Comparison of ENCODE assay signal across 17 cellular contexts in the genomic region with DNA sequence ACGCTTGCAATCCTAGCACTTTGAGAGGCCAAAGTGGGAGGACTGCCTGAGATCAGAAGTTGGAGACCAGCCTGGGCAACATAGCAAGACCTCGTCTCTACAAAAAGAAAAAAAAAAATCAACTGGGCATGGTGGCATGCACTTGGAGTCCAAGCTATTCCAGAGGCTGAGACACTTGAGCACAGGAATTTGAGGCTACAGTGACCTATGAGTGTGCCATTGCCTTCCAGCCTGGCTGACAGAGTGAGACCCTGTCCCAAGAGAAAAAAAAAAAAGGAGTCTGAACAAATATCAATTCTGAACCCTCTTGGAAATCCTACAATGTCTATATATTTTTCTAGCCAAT.
"Had no signal": no experiment of that assay in that cellular context is flagged by ENCODE, and none has a peak within 500 bp of the region (broad histone marks: within the 10 kb centered on the region; RNA-seq: fewer than 3 reads in every experiment).

No MANE protein-coding gene starts in this region.

- H3K9me3 Mint-ChIP-seq: activated naive CD4-positive, alpha-beta T cell treated with anti-CD3 and anti-CD28 coated beads, Interleukin-2, amount 50 U/mL, for 24 hours; activated T-cell treated with anti-CD3 and anti-CD28 coated beads, Interleukin-2, amount 50 U/mL, for 72 hours; effector memory CD8-positive, alpha-beta T cell; naive B cell; neural crest cell; stimulated activated naive CD8-positive, alpha-beta T cell treated with anti-CD3 and anti-CD28 coated beads, Interleukin-15, Interleukin-2, amounts not matched to agents 100 ng/mL and 50 ng/mL, for 24 hours had no signal

- H3K27ac ChIP-seq: esophagus squamous epithelium, prostate gland, upper lobe of left lung, WERI-Rb-1 had no signal

- H3K4me1 ChIP-seq: esophagus squamous epithelium, prostate gland, upper lobe of left lung had no signal

- H3K4me1 Mint-ChIP-seq: activated naive CD4-positive, alpha-beta T cell treated with anti-CD3 and anti-CD28 coated beads, Interleukin-2, amount 50 U/mL, for 24 hours; naive B cell; neural crest cell; T-helper 17 cell had no signal

- H3K27me3 ChIP-seq: esophagus squamous epithelium, upper lobe of left lung had no signal

- H3K27me3 Mint-ChIP-seq: effector memory CD8-positive, alpha-beta T cell; naive B cell; stimulated activated naive CD8-positive, alpha-beta T cell treated with anti-CD3 and anti-CD28 coated beads, Interleukin-15, Interleukin-2, amounts not matched to agents 100 ng/mL and 50 ng/mL, for 24 hours had no signal

- DNase-seq: activated CD4-positive, alpha-beta T cell treated with anti-CD3 and anti-CD28 coated beads for 1 hour; activated gamma-delta T cell; activated T-cell treated with anti-CD3 and anti-CD28 coated beads, Interleukin-2, amount 50 U/mL, for 72 hours; effector memory CD8-positive, alpha-beta T cell; esophagus squamous epithelium; hippocampal formation; left colon; naive B cell; stimulated activated CD4-positive, alpha-beta T cell treated with anti-CD3 and anti-CD28 coated beads, Interleukin-12 subunit alpha, Interleukin-12 subunit beta, amount 100 ng/mL, for 4 hours; stimulated activated CD4-positive, alpha-beta T cell treated with anti-CD3 and anti-CD28 coated beads, Interleukin-1b, Interleukin-23, amount 100 ng/mL, for 48 hours; T-helper 17 cell; upper lobe of left lung; WERI-Rb-1 had no signal

- H3K4me3 Mint-ChIP-seq: activated naive CD4-positive, alpha-beta T cell treated with anti-CD3 and anti-CD28 coated beads, Interleukin-2, amount 50 U/mL, for 24 hours; activated T-cell treated with anti-CD3 and anti-CD28 coated beads, Interleukin-2, amount 50 U/mL, for 72 hours; effector memory CD8-positive, alpha-beta T cell; naive B cell; neural crest cell; stimulated activated naive CD8-positive, alpha-beta T cell treated with anti-CD3 and anti-CD28 coated beads, Interleukin-15, Interleukin-2, amounts not matched to agents 100 ng/mL and 50 ng/mL, for 24 hours; T-helper 17 cell had no signal

- H3K4me3 ChIP-seq: esophagus squamous epithelium, prostate gland, upper lobe of left lung had no signal

- H3K27ac Mint-ChIP-seq: activated naive CD4-positive, alpha-beta T cell treated with anti-CD3 and anti-CD28 coated beads, Interleukin-2, amount 50 U/mL, for 24 hours; activated T-cell treated with anti-CD3 and anti-CD28 coated beads, Interleukin-2, amount 50 U/mL, for 72 hours; effector memory CD8-positive, alpha-beta T cell; naive B cell; stimulated activated naive CD8-positive, alpha-beta T cell treated with anti-CD3 and anti-CD28 coated beads, Interleukin-15, Interleukin-2, amounts not matched to agents 100 ng/mL and 50 ng/mL, for 24 hours; T-helper 17 cell had no signal

- ATAC-seq: activated T-cell treated with anti-CD3 and anti-CD28 coated beads, Interleukin-2, amount 50 U/mL, for 72 hours; effector memory CD8-positive, alpha-beta T cell; left colon; T-helper 17 cell had no signal

- H3K36me3 Mint-ChIP-seq: activated naive CD4-positive, alpha-beta T cell treated with anti-CD3 and anti-CD28 coated beads, Interleukin-2, amount 50 U/mL, for 24 hours; naive B cell had no signal

- H3K9me3 ChIP-seq: esophagus squamous epithelium, prostate gland, upper lobe of left lung had no signal

- H3K36me3 ChIP-seq: esophagus squamous epithelium, prostate gland, upper lobe of left lung, WERI-Rb-1 had no signal
